ENCODE assay signal across 2 cellular contexts in the genomic region with DNA sequence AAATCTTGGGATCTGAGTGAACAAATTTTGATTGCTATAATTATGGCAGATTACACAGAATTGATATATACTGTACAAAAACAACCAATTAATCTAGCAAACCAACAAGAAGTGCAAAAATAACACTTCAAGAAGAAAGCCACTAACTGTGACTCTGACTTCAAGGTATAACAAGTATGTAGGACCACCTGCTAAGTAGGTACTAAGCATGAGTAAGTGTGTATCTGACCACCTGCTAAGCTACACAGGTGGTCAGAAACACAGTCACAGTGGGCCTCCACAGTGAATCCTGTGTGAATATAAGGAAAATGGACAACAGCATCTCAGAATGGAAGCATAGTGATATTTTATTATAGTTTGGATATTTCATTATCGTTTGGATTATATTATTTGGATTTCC.
TF ChIP-seq lines count a peak whose summit lies in the region.

No MANE protein-coding gene starts in this region.

TF ChIP-seq in HEK293, 187 proteins besides CTCF, POLR2A, EP300 and RAD21:
- TF ChIP-seq, protein P1, sequence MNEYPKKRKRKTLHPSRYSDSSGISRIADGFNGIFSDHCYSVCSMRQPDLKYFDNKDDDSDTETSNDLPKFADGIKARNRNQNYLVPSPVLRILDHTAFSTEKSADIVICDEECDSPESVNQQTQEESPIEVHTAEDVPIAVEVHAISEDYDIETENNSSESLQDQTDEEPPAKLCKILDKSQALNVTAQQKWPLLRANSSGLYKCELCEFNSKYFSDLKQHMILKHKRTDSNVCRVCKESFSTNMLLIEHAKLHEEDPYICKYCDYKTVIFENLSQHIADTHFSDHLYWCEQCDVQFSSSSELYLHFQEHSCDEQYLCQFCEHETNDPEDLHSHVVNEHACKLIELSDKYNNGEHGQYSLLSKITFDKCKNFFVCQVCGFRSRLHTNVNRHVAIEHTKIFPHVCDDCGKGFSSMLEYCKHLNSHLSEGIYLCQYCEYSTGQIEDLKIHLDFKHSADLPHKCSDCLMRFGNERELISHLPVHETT (tag by site-specific recombination; IDR thresholded peaks at IDR 0.05), result no peak
- TF ChIP-seq, protein P2, sequence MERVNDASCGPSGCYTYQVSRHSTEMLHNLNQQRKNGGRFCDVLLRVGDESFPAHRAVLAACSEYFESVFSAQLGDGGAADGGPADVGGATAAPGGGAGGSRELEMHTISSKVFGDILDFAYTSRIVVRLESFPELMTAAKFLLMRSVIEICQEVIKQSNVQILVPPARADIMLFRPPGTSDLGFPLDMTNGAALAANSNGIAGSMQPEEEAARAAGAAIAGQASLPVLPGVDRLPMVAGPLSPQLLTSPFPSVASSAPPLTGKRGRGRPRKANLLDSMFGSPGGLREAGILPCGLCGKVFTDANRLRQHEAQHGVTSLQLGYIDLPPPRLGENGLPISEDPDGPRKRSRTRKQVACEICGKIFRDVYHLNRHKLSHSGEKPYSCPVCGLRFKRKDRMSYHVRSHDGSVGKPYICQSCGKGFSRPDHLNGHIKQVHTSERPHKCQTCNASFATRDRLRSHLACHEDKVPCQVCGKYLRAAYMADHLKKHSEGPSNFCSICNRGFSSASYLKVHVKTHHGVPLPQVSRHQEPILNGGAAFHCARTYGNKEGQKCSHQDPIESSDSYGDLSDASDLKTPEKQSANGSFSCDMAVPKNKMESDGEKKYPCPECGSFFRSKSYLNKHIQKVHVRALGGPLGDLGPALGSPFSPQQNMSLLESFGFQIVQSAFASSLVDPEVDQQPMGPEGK (tag by site-specific recombination; IDR thresholded peaks at IDR 0.05), result no peak
- TF ChIP-seq ZIC2 (tag by site-specific recombination; IDR thresholded peaks at IDR 0.05), result peak; percentile 73
- TF ChIP-seq GLIS1 (tag by site-specific recombination; IDR thresholded peaks at IDR 0.05), result peak; percentile 62

TF ChIP-seq in H1, 55 proteins besides CTCF, POLR2A, EP300 and RAD21 (continued from another document):
- TF ChIP-seq, protein P3, sequence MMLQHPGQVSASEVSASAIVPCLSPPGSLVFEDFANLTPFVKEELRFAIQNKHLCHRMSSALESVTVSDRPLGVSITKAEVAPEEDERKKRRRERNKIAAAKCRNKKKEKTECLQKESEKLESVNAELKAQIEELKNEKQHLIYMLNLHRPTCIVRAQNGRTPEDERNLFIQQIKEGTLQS (IDR thresholded peaks at IDR 0.05; ENCODE audit: insufficient read depth, low read depth, low read length), result no peak
- TF ChIP-seq ASH2L (IDR thresholded peaks at IDR 0.05; ENCODE audit: low read length), result no peak
- TF ChIP-seq CREB1 (IDR thresholded peaks at IDR 0.05), result no peak
- no peak for TF ChIP-seq CBX8 (IDR thresholded peaks at IDR 0.05; ENCODE audit: borderline replicate concordance, low read depth, low read length)
- TF ChIP-seq SUZ12 (IDR thresholded peaks at IDR 0.05; ENCODE audit: low read length), result no peak
- no peak for TF ChIP-seq YY1 (IDR thresholded peaks at IDR 0.05; ENCODE audit: low read depth, low read length)
- TF ChIP-seq RNF2 (IDR thresholded peaks at IDR 0.05; ENCODE audit: borderline replicate concordance, low read depth, low read length, missing control alignments, poor library complexity, severe bottlenecking), result no peak
- no peak for TF ChIP-seq SIX5 (IDR thresholded peaks at IDR 0.05; ENCODE audit: low read depth, low read length)
- TF ChIP-seq SAP30 (IDR thresholded peaks at IDR 0.05; ENCODE audit: insufficient read depth, insufficient replicate concordance, low read length), result no peak
TF ChIP-seq in H1: peak in this region for 0.
